Comparison of ENCODE assay signal across 7 cellular contexts in genomic region chr15:57376695-57377477, GRCh38. TPM values are rescaled to one million over a fixed set of nuclear protein-coding genes. Genes with fewer than 3 reads are reported as not detected.
DNase-seq lines count a peak whose midpoint lies in the region; ATAC-seq and TF ChIP-seq lines count a peak whose summit lies in the region.

No MANE protein-coding gene starts in this region.

- in situ Hi-C loops in GM13976 (cut with MboI; ENCODE audit: low sequenced_read_pairs, unreplicated experiment), result no loop called here

- no peaks in the 10 kb centered on the region for H3K9me3 Mint-ChIP-seq in progenitor cell of endocrine pancreas (ENCODE audit: low read depth)

- H4K20me1 ChIP-seq in SK-N-SH (ENCODE audit: insufficient read depth), result no peaks in the 10 kb centered on the region

- POLR2A ChIA-PET in SK-N-SH (lab: Yijun Ruan, JAX), result no interaction called here

- peak overlapping the region; percentile 93 for H3K4me2 ChIP-seq in SK-N-SH

- no peak overlapping the region for H3K27ac ChIP-seq in SK-N-SH (ENCODE audit: low read depth in 2 of 2, low read length in 1 of 2)

- peaks cover 30% of the 10 kb centered on the region for H3K4me1 Mint-ChIP-seq in progenitor cell of endocrine pancreas (ENCODE audit: low read depth)

- peaks cover 2% of the 10 kb centered on the region for H3K36me3 Mint-ChIP-seq in progenitor cell of endocrine pancreas (ENCODE audit: insufficient read depth)

- no peak for TF ChIP-seq EP300 in SK-N-SH (IDR thresholded peaks at IDR 0.05; ENCODE audit: borderline replicate concordance in 1 of 2, low read depth in 1 of 2, low read length in 1 of 2)

- intact Hi-C loops in Right ventricle myocardium superior (cut with DNase I), result no loop called here

- peak overlapping the region; percentile 77 for H2AFZ ChIP-seq in SK-N-SH (ENCODE audit: low read depth)

- no peaks in the 10 kb centered on the region for H3K79me2 ChIP-seq in SK-N-SH (ENCODE audit: insufficient read depth)

- CTCF ChIA-PET in SK-N-SH (lab: Yijun Ruan, JAX), result interaction anchor here (0.5 to 2.2 kb wide), 7 partner anchors 11 to 231 kb away, joined by 3 to 10 read pairs (median 3); no protein-coding TSS in a partner anchor

- no peak for TF ChIP-seq CTCF in GM13976 (IDR thresholded peaks at IDR 0.05; ENCODE audit: borderline replicate concordance, control extremely low read depth, extremely low read depth, insufficient read depth, missing control alignments)
- TF ChIP-seq CTCF in SK-N-SH (IDR thresholded peaks at IDR 0.05), result no peak
- TF ChIP-seq CTCF in progenitor cell of endocrine pancreas (IDR thresholded peaks at IDR 0.05; ENCODE audit: unreplicated experiment), result no peak

- peak; percentile 43 for DNase-seq in GM13976 (ENCODE audit: low spot score)
- no peak for DNase-seq in SK-N-SH
- DNase-seq in Right ventricle myocardium superior, result peak; percentile 50
- peak; percentile 35 for DNase-seq in progenitor cell of endocrine pancreas (ENCODE audit: low spot score, unreplicated experiment)
- DNase-seq in GDM1 (lab: John Stamatoyannopoulos, UW), result no peak
- DNase-seq in T1000 (lab: John Stamatoyannopoulos, UW), result no peak

- H3K4me3 Mint-ChIP-seq in progenitor cell of endocrine pancreas (ENCODE audit: low read depth), result peak overlapping the region; percentile 90

- peaks cover 19% of the 10 kb centered on the region for H3K27me3 Mint-ChIP-seq in progenitor cell of endocrine pancreas

- H3K27ac Mint-ChIP-seq in progenitor cell of endocrine pancreas, result peak overlapping the region; percentile 93

- no peak overlapping the region for H3K9ac ChIP-seq in SK-N-SH

- no peak for TF ChIP-seq RAD21 in SK-N-SH (IDR thresholded peaks at IDR 0.05; ENCODE audit: low read length)

- ATAC-seq in Right ventricle myocardium superior (ENCODE audit: poor library complexity), result peak; percentile 50
- no peak for ATAC-seq in GM19328 (IDR thresholded peaks at IDR 0.05; ENCODE audit: unreplicated experiment)

- no peaks in the 10 kb centered on the region; the same call in 1 of the 2 replicates for H3K27me3 ChIP-seq in SK-N-SH (ENCODE audit: insufficient read depth)

- 20% methylated on average over 39 of the region's 49 CpGs for WGBS in SK-N-SH (ENCODE audit: low lambda C conversion rate)

- H3K36me3 ChIP-seq in SK-N-SH (replicated peaks in 1 of 2; ENCODE audit: control insufficient read depth in 1 of 2, insufficient read depth in 2 of 2, low read length in 1 of 2), result no peaks in the 10 kb centered on the region

- H3K4me1 ChIP-seq in SK-N-SH (ENCODE audit: control insufficient read depth in 1 of 2, insufficient read depth in 2 of 2, low read depth in 1 of 2, low read length in 1 of 2), result peaks cover 0 to 3% of the 10 kb centered on the region in 2 experiments; a peak in 1 of 4 replicates

- H3K9me2 ChIP-seq in SK-N-SH, result no peaks in the 10 kb centered on the region

- H3K4me3 ChIP-seq in SK-N-SH (ENCODE audit: low read depth in 2 of 2, low read length in 1 of 2), result peak overlapping the region; percentile 59 to 60

- H3K9me3 ChIP-seq in SK-N-SH, result no peaks in the 10 kb centered on the region

- H3F3A ChIP-seq in SK-N-SH (replicated peaks; ENCODE audit: insufficient read depth), result no peaks in the 10 kb centered on the region

TF ChIP-seq in SK-N-SH, 30 proteins besides CTCF, POLR2A, EP300 and RAD21:
- TF ChIP-seq IRF3 (IDR thresholded peaks at IDR 0.05; ENCODE audit: low read depth, low read length) (no peak), NRF1 (IDR thresholded peaks at IDR 0.05; ENCODE audit: low read depth, low read length) (no peak), POLR2AphosphoS5 (IDR thresholded peaks at IDR 0.05; ENCODE audit: low read depth, low read length) (no peak), ZBTB33 (IDR thresholded peaks at IDR 0.05; ENCODE audit: borderline replicate concordance, low read depth) (no peak), FOXJ3 (CRISPR knock-in tag; IDR thresholded peaks at IDR 0.05) (no peak), USF2 (IDR thresholded peaks at IDR 0.05; ENCODE audit: borderline replicate concordance, low read depth, low read length) (no peak), SMC3 (IDR thresholded peaks at IDR 0.05; ENCODE audit: low read depth, low read length) (no peak), NFIC (IDR thresholded peaks at IDR 0.05; ENCODE audit: borderline replicate concordance) (no peak), RFX5 (IDR thresholded peaks at IDR 0.05; ENCODE audit: low read length) (no peak), RCOR1 (IDR thresholded peaks at IDR 0.05; ENCODE audit: low read length) (no peak), MEF2A (IDR thresholded peaks at IDR 0.05; ENCODE audit: borderline replicate concordance, low read depth) (no peak), FOXM1 (IDR thresholded peaks at IDR 0.05; ENCODE audit: low read depth) (no peak), YY1 (IDR thresholded peaks at IDR 0.05; ENCODE audit: low read depth) (no peak), USF1 (IDR thresholded peaks at IDR 0.05; ENCODE audit: borderline replicate concordance, low read depth) (no peak), PBX3 (IDR thresholded peaks at IDR 0.05) (no peak), FOSL2 (IDR thresholded peaks at IDR 0.05; ENCODE audit: borderline replicate concordance, low read depth) (no peak), MAX (IDR thresholded peaks at IDR 0.05; ENCODE audit: low read depth) (no peak), EZH2phosphoT487 (IDR thresholded peaks at IDR 0.05; ENCODE audit: borderline replicate concordance, low read depth) (no peak), TEAD4 (IDR thresholded peaks at IDR 0.05; ENCODE audit: borderline replicate concordance, insufficient read depth) (no peak)
TF ChIP-seq in SK-N-SH: peak in this region for 0.

RNA-seq across cellular contexts. Expression of gene CGNL1, which starts 0.6 kb away (rescaled TPM):
- 0.23 and 0.24 TPM in 2 replicates for polyA plus RNA-seq in SK-N-SH (2012; rRNA removed)
- polyA plus RNA-seq in SK-N-SH (2012; cell fraction: cytosol; rRNA removed), result 0.26 and 0.29 TPM in 2 replicates
- 0.18 and 0.36 TPM in 2 replicates for polyA plus RNA-seq in SK-N-SH (2012; cell fraction: nucleus; rRNA removed)
- 11.2 TPM for total RNA-seq in Right ventricle myocardium superior
- 40.4 and 41.9 TPM in 2 replicates for total RNA-seq in progenitor cell of endocrine pancreas

Comparison
In these comparisons a context has a peak if more than half of its experiments do, and no peak if none do; other contexts are left out.
1. DNase-seq: peak in GM13976 (single experiment), Right ventricle myocardium superior (single experiment) and progenitor cell of endocrine pancreas (single experiment); none in SK-N-SH (single experiment), GDM1 (single experiment) and T1000 (single experiment).